1 cellular context compared by ENCODE assay signal in genomic region chr18:78924301-78925192, GRCh38.
TF ChIP-seq lines count a peak whose summit lies in the region.

No MANE protein-coding gene starts in this region.

TF ChIP-seq in H1, 55 proteins besides CTCF, POLR2A, EP300 and RAD21:
- no peak for TF ChIP-seq PHF8 (conservative IDR thresholded peaks at IDR 0.05; ENCODE audit: low read depth, low read length)
- no peak for TF ChIP-seq POU5F1 (IDR thresholded peaks at IDR 0.05; ENCODE audit: low read depth, low read length)
- no peak for TF ChIP-seq BACH1 (IDR thresholded peaks at IDR 0.05; ENCODE audit: low read length)
- no peak for TF ChIP-seq JUND (IDR thresholded peaks at IDR 0.05; ENCODE audit: low read length)
- no peak for TF ChIP-seq USF2 (IDR thresholded peaks at IDR 0.05; ENCODE audit: low read length)
- no peak for TF ChIP-seq GABPA (IDR thresholded peaks at IDR 0.05; ENCODE audit: borderline replicate concordance, insufficient read depth, low read length)
- no peak for TF ChIP-seq TCF12 (IDR thresholded peaks at IDR 0.05; ENCODE audit: low read depth, low read length)
- TF ChIP-seq SUZ12 (IDR thresholded peaks at IDR 0.05; ENCODE audit: low read length), result no peak
- TF ChIP-seq TBP (IDR thresholded peaks at IDR 0.05; ENCODE audit: low read depth, low read length), result no peak
- TF ChIP-seq TAF1 (IDR thresholded peaks at IDR 0.05; ENCODE audit: low read depth, low read length), result no peak
- TF ChIP-seq SRF (IDR thresholded peaks at IDR 0.05; ENCODE audit: low read depth, low read length), result no peak
- no peak for TF ChIP-seq ATF3 (IDR thresholded peaks at IDR 0.05; ENCODE audit: insufficient read depth, low read depth, low read length)
- no peak for TF ChIP-seq CBX8 (IDR thresholded peaks at IDR 0.05; ENCODE audit: borderline replicate concordance, low read depth, low read length)
- no peak for TF ChIP-seq KDM5A (IDR thresholded peaks at IDR 0.05; ENCODE audit: low read length)
- TF ChIP-seq SP1 (IDR thresholded peaks at IDR 0.05; ENCODE audit: low read depth, low read length), result no peak
- no peak for TF ChIP-seq HDAC6 (IDR thresholded peaks at IDR 0.05; ENCODE audit: low read depth, low read length)
- no peak for TF ChIP-seq BCL11A (IDR thresholded peaks at IDR 0.05; ENCODE audit: low read depth in 2 of 2, low read length in 2 of 2)
- TF ChIP-seq FOSL1 (IDR thresholded peaks at IDR 0.05; ENCODE audit: insufficient read depth, low read depth, low read length), result no peak
- TF ChIP-seq CBX5 (IDR thresholded peaks at IDR 0.05; ENCODE audit: low read depth, low read length), result no peak
